Comparison of ENCODE assay signal across 2 cellular contexts in the genomic region with DNA sequence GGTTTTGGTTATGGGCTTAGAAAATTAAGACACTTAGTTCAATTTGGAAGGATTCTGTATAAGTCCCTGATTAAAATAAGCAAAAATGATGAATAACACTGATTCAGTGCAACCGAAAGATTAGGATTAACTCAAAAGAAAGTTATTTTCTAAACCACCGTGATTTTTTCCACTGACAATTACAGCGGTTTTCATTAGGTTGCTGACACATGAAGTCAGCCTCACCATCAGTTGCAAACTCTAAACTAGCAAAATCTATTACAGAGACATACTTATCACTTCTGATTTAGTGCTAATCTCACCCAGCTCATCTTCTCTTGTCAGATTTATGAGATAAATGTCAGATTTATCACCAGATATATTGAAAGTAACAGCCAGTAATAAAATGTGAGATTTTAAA.
A peak's percentile ranks its signal among the peaks of the same experiment; 100 is the strongest.
TF ChIP-seq lines count a peak whose summit lies in the region.

No MANE protein-coding gene starts in this region.

TF ChIP-seq in HEK293, 187 proteins besides CTCF, POLR2A, EP300 and RAD21:
- TF ChIP-seq OVOL3 (tag by site-specific recombination; IDR thresholded peaks at IDR 0.05), result no peak
- TF ChIP-seq, protein P1, sequence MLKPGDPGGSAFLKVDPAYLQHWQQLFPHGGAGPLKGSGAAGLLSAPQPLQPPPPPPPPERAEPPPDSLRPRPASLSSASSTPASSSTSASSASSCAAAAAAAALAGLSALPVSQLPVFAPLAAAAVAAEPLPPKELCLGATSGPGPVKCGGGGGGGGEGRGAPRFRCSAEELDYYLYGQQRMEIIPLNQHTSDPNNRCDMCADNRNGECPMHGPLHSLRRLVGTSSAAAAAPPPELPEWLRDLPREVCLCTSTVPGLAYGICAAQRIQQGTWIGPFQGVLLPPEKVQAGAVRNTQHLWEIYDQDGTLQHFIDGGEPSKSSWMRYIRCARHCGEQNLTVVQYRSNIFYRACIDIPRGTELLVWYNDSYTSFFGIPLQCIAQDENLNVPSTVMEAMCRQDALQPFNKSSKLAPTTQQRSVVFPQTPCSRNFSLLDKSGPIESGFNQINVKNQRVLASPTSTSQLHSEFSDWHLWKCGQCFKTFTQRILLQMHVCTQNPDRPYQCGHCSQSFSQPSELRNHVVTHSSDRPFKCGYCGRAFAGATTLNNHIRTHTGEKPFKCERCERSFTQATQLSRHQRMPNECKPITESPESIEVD (tag by site-specific recombination; IDR thresholded peaks at IDR 0.05), result peak; percentile 72

TF ChIP-seq in K562, 482 proteins besides CTCF, POLR2A, EP300 and RAD21:
- TF ChIP-seq, protein P2, sequence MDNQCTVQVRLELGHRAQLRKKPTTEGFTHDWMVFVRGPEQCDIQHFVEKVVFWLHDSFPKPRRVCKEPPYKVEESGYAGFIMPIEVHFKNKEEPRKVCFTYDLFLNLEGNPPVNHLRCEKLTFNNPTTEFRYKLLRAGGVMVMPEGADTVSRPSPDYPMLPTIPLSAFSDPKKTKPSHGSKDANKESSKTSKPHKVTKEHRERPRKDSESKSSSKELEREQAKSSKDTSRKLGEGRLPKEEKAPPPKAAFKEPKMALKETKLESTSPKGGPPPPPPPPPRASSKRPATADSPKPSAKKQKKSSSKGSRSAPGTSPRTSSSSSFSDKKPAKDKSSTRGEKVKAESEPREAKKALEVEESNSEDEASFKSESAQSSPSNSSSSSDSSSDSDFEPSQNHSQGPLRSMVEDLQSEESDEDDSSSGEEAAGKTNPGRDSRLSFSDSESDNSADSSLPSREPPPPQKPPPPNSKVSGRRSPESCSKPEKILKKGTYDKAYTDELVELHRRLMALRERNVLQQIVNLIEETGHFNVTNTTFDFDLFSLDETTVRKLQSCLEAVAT (IDR thresholded peaks at IDR 0.05), result no peak
- TF ChIP-seq CREM (IDR thresholded peaks at IDR 0.05; ENCODE audit: low read depth), result no peak
- TF ChIP-seq ZNF175 (CRISPR knock-in tag; IDR thresholded peaks at IDR 0.05; ENCODE audit: low read depth), result no peak
- TF ChIP-seq MBD2 (IDR thresholded peaks at IDR 0.05; ENCODE audit: borderline replicate concordance, low read depth), result no peak
- TF ChIP-seq KDM1A (IDR thresholded peaks at IDR 0.05), result peak; percentile 39 to 40; a peak in 1 of 4 replicates
- TF ChIP-seq, protein P3, sequence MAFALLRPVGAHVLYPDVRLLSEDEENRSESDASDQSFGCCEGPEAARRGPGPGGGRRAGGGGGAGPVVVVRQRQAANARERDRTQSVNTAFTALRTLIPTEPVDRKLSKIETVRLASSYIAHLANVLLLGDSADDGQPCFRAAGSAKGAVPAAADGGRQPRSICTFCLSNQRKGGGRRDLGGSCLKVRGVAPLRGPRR (CRISPR knock-in tag; IDR thresholded peaks at IDR 0.05), result no peak
- TF ChIP-seq ZNF444 (CRISPR knock-in tag; IDR thresholded peaks at IDR 0.05), result no peak
- no peak for TF ChIP-seq JUND (IDR thresholded peaks at IDR 0.05; ENCODE audit: borderline replicate concordance, low read depth, low read length)
- no peak for TF ChIP-seq JUND (tag; IDR thresholded peaks at IDR 0.05; ENCODE audit: borderline replicate concordance, low read depth, low read length)
- TF ChIP-seq, protein P4, sequence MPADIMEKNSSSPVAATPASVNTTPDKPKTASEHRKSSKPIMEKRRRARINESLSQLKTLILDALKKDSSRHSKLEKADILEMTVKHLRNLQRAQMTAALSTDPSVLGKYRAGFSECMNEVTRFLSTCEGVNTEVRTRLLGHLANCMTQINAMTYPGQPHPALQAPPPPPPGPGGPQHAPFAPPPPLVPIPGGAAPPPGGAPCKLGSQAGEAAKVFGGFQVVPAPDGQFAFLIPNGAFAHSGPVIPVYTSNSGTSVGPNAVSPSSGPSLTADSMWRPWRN (IDR thresholded peaks at IDR 0.05; ENCODE audit: low read depth), result no peak
- TF ChIP-seq SETDB1 (IDR thresholded peaks at IDR 0.05; ENCODE audit: low read length), result no peak
- no peak for TF ChIP-seq NFYB (IDR thresholded peaks at IDR 0.05; ENCODE audit: extremely low read depth, insufficient read length)
- no peak for TF ChIP-seq ETV6 (IDR thresholded peaks at IDR 0.05; ENCODE audit: borderline replicate concordance in 1 of 2, low read depth in 2 of 2, low read length in 1 of 2)
- TF ChIP-seq ETV6 (CRISPR knock-in tag; IDR thresholded peaks at IDR 0.05; ENCODE audit: borderline replicate concordance), result no peak
- no peak for TF ChIP-seq ZNF780A (CRISPR knock-in tag; IDR thresholded peaks at IDR 0.05)
- 0 out of 2 replicates have a peak, but pooled peaks have one; percentile 6 for TF ChIP-seq POLR2H (tag; IDR thresholded peaks at IDR 0.05; ENCODE audit: low read depth)
- no peak for TF ChIP-seq XRCC3 (IDR thresholded peaks at IDR 0.05)
- no peak for TF ChIP-seq SMAD2 (IDR thresholded peaks at IDR 0.05; ENCODE audit: low read depth, low read length)
